9 cellular contexts compared by ENCODE assay signal in genomic region chr10:5297466-5297865, GRCh38.
DNase-seq lines count a peak whose midpoint lies in the region; ATAC-seq and TF ChIP-seq lines count a peak whose summit lies in the region.
"Had no signal": no experiment of that assay in that cellular context is flagged by ENCODE, and none has a peak within 500 bp of the region (broad histone marks: within the 10 kb centered on the region; RNA-seq: fewer than 3 reads in every experiment).

No MANE protein-coding gene starts in this region.

- peak overlapping the region; percentile 41 for H3K27ac ChIP-seq in naive thymus-derived CD4-positive, alpha-beta T cell (ENCODE audit: low read depth, low read length)
- H3K27ac ChIP-seq in stomach: peak overlapping the region in 1 of 5 donors; percentile 42

- H3K27me3 ChIP-seq in naive thymus-derived CD4-positive, alpha-beta T cell (ENCODE audit: control insufficient read depth in 2 of 2, insufficient read depth in 2 of 2, low read length in 2 of 2): no peaks in the 10 kb centered on the region
- H3K27me3 ChIP-seq in stomach: no peaks in the 10 kb centered on the region

- no peak overlapping the region for H3K4me3 Mint-ChIP-seq in dendritic cell treated with granulocyte-macrophage colony-stimulating factor and Interleukin-4, amounts not matched to agents 40 ng/mL and 50 ng/mL, for 4 days
- H3K4me3 Mint-ChIP-seq in naive thymus-derived CD4-positive, alpha-beta T cell: peak overlapping the region; percentile 54 to 100 (median 74)

- no peak for TF ChIP-seq POLR2A in stomach (IDR thresholded peaks at IDR 0.05)

- intact Hi-C loops in dendritic cell treated with granulocyte-macrophage colony-stimulating factor and Interleukin-4, amounts not matched to agents 40 ng/mL and 50 ng/mL, for 4 days (cut with micrococcal nuclease): no loop called here
- intact Hi-C loops in naive thymus-derived CD4-positive, alpha-beta T cell (cut with micrococcal nuclease): loop anchor here (1.0 to 10.0 kb wide), 5 partner anchors 17 to 1977 kb away; partner anchors contain the start of gene TASOR2 (in 2 of the 2)
- intact Hi-C loops in stomach (cut with DNase I; ENCODE audit: low total_unique reads): loop anchor here (5.0 kb wide), 1 partner anchor 465 kb away; no protein-coding TSS in a partner anchor

- peaks cover 50% of the 10 kb centered on the region for H3K4me1 Mint-ChIP-seq in dendritic cell treated with granulocyte-macrophage colony-stimulating factor and Interleukin-4, amounts not matched to agents 40 ng/mL and 50 ng/mL, for 4 days (ENCODE audit: low read depth)
- H3K4me1 Mint-ChIP-seq in naive thymus-derived CD4-positive, alpha-beta T cell: peaks cover 42 to 93% (median 72%) of the 10 kb centered on the region in 7 donors

- no peaks in the 10 kb centered on the region for H3K9me3 ChIP-seq in naive thymus-derived CD4-positive, alpha-beta T cell (ENCODE audit: control insufficient read depth in 2 of 3, low read length in 3 of 3)
- no peaks in the 10 kb centered on the region for H3K9me3 ChIP-seq in stomach

- peaks cover 30 to 36% of the 10 kb centered on the region in 2 donors for H3K4me1 ChIP-seq in naive thymus-derived CD4-positive, alpha-beta T cell (ENCODE audit: control insufficient read depth in 2 of 2, insufficient read depth in 2 of 2, low read length in 2 of 2)
- H3K4me1 ChIP-seq in stomach: peaks cover 0 to 10% (median 0%) of the 10 kb centered on the region in 4 donors

- no peak overlapping the region for H3K4me3 ChIP-seq in naive thymus-derived CD4-positive, alpha-beta T cell (ENCODE audit: low read length)
- no peak overlapping the region for H3K4me3 ChIP-seq in stomach

- POLR2A ChIA-PET in naive thymus-derived CD4-positive, alpha-beta T cell (lab: Charles Lee): interaction anchor here (0.6 to 3.3 kb wide), 6 partner anchors 9 to 472 kb away, joined by 3 to 23 read pairs (median 3); partner anchors contain the start of gene AKR1E2

- no peaks in the 10 kb centered on the region for H3K9me3 Mint-ChIP-seq in dendritic cell treated with granulocyte-macrophage colony-stimulating factor and Interleukin-4, amounts not matched to agents 40 ng/mL and 50 ng/mL, for 4 days
- peaks cover 0 to 26% (median 0%) of the 10 kb centered on the region in 11 donors for H3K9me3 Mint-ChIP-seq in naive thymus-derived CD4-positive, alpha-beta T cell

- DNase-seq in SKM-1 (lab: John Stamatoyannopoulos, UW; ENCODE audit: unreplicated experiment) (peak; percentile 58), stomach (no peak), AG08396 (ENCODE audit: low spot score) (no peak)
- peak in 7 of 9 donors; percentile 18 to 53 (median 37) for DNase-seq in naive thymus-derived CD4-positive, alpha-beta T cell
- DNase-seq: nucleus accumbens had no signal

- CTCF ChIA-PET in naive thymus-derived CD4-positive, alpha-beta T cell (lab: Charles Lee): interaction anchor here (1.3 to 2.4 kb wide), 3 partner anchors 11 to 17 kb away, joined by 3 to 6 read pairs (median 5); no protein-coding TSS in a partner anchor

- ATAC-seq in GM19351 (IDR thresholded peaks at IDR 0.05; ENCODE audit: unreplicated experiment): peak; percentile 42
- ATAC-seq in naive thymus-derived CD4-positive, alpha-beta T cell: peak; percentile 64
- no peak for ATAC-seq in HG02981 (IDR thresholded peaks at IDR 0.05; ENCODE audit: unreplicated experiment)
- ATAC-seq in HG03280 (IDR thresholded peaks at IDR 0.05; ENCODE audit: unreplicated experiment): no peak

- H3K27ac Mint-ChIP-seq in dendritic cell treated with granulocyte-macrophage colony-stimulating factor and Interleukin-4, amounts not matched to agents 40 ng/mL and 50 ng/mL, for 4 days: peak overlapping the region; percentile 69
- H3K27ac Mint-ChIP-seq in naive thymus-derived CD4-positive, alpha-beta T cell: peak overlapping the region; percentile 69 to 99 (median 97)

- no peaks in the 10 kb centered on the region for H3K36me3 ChIP-seq in naive thymus-derived CD4-positive, alpha-beta T cell (ENCODE audit: control insufficient read depth in 2 of 3, insufficient read depth in 3 of 3, low read length in 3 of 3)
- H3K36me3 ChIP-seq in stomach: no peaks in the 10 kb centered on the region

- TF ChIP-seq CTCF in stomach (IDR thresholded peaks at IDR 0.05): no peak

- 65 to 90% (median 72%) methylated on average over 3 of the region's 3 CpGs for WGBS in stomach, 5 donors

- H3K27me3 Mint-ChIP-seq in dendritic cell treated with granulocyte-macrophage colony-stimulating factor and Interleukin-4, amounts not matched to agents 40 ng/mL and 50 ng/mL, for 4 days: no peaks in the 10 kb centered on the region
- no peaks in the 10 kb centered on the region for H3K27me3 Mint-ChIP-seq in naive thymus-derived CD4-positive, alpha-beta T cell

- no peaks in the 10 kb centered on the region for H3K36me3 Mint-ChIP-seq in dendritic cell treated with granulocyte-macrophage colony-stimulating factor and Interleukin-4, amounts not matched to agents 40 ng/mL and 50 ng/mL, for 4 days (ENCODE audit: low read depth)
- H3K36me3 Mint-ChIP-seq in naive thymus-derived CD4-positive, alpha-beta T cell: peaks cover 10 to 76% (median 58%) of the 10 kb centered on the region in 5 donors

- no peak for TF ChIP-seq EP300 in stomach (IDR thresholded peaks at IDR 0.05)

Comparison
In these comparisons a context has a peak if more than half of its experiments do, and no peak if none do; other contexts are left out.
1. ATAC-seq: peak in GM19351 (single experiment) and naive thymus-derived CD4-positive, alpha-beta T cell (single experiment); none in HG02981 (single experiment) and HG03280 (single experiment).
2. DNase-seq: peak in SKM-1 (single experiment) and naive thymus-derived CD4-positive, alpha-beta T cell (7 of 9); none in stomach (single experiment) and AG08396 (single experiment).